Comparison of ENCODE assay signal across 1 cellular context in the genomic region with DNA sequence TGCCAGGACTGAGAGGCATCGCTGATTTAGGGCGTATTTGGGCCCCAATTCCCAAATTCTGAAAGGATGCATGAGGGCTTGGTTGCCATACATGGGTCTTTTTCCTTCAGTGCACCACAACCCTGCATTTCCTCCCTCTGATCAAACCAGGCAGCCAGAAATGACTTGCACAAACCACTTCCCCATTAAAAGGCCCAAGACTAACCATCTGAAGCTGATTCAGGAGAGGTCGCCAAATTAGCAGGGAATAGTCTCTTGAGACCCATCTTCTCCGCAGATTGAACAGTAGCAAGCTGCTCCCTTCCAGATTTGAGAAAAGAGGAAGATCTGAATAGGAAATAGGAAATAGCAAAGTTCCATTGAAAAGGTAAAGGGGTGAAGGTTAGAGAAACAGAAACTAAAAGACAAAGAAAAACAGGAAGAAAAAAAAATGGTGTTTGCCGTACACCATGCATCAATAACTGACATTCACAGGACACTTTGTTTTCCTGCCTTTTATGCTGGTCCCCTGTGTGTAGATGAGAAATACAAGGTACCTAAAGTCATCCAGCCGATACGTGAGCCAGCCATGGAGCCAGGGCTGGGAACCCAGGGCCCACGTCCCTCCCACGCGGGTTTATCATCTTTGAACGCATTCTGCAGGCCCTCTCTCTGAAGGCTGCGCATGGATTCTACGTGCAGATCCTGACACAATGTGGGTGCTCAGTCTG.
TF ChIP-seq lines count a peak whose summit lies in the region.

No MANE protein-coding gene starts in this region.

TF ChIP-seq in K562, 482 proteins besides CTCF, POLR2A, EP300 and RAD21 (continued from another document and continues in another):
- TF ChIP-seq, protein P1, sequence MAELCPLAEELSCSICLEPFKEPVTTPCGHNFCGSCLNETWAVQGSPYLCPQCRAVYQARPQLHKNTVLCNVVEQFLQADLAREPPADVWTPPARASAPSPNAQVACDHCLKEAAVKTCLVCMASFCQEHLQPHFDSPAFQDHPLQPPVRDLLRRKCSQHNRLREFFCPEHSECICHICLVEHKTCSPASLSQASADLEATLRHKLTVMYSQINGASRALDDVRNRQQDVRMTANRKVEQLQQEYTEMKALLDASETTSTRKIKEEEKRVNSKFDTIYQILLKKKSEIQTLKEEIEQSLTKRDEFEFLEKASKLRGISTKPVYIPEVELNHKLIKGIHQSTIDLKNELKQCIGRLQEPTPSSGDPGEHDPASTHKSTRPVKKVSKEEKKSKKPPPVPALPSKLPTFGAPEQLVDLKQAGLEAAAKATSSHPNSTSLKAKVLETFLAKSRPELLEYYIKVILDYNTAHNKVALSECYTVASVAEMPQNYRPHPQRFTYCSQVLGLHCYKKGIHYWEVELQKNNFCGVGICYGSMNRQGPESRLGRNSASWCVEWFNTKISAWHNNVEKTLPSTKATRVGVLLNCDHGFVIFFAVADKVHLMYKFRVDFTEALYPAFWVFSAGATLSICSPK (IDR thresholded peaks at IDR 0.05; ENCODE audit: borderline replicate concordance) = no peak
- TF ChIP-seq ZNF165 (CRISPR knock-in tag; IDR thresholded peaks at IDR 0.05; ENCODE audit: borderline replicate concordance) (no peak), RFX1 (IDR thresholded peaks at IDR 0.05) (no peak), MBD2 (IDR thresholded peaks at IDR 0.05; ENCODE audit: borderline replicate concordance, low read depth) (no peak), TCF7 (IDR thresholded peaks at IDR 0.05; ENCODE audit: borderline replicate concordance) (no peak), ZNF24 (IDR thresholded peaks at IDR 0.05) (no peak), ZNF766 (CRISPR knock-in tag; conservative IDR thresholded peaks at IDR 0.05) (peak; percentile 74), PHB2 (IDR thresholded peaks at IDR 0.05; ENCODE audit: low read depth) (no peak), IFI16 (CRISPR knock-in tag; IDR thresholded peaks at IDR 0.05) (no peak), STAG1 (CRISPR knock-in tag; IDR thresholded peaks at IDR 0.05; ENCODE audit: borderline replicate concordance) (no peak), TRIM28 (IDR thresholded peaks at IDR 0.05) (no peak), KAT7 (CRISPR knock-in tag; IDR thresholded peaks at IDR 0.05; ENCODE audit: borderline replicate concordance) (no peak), SRSF3 (IDR thresholded peaks at IDR 0.05; ENCODE audit: insufficient read depth, low read length) (no peak), ZNF830 (CRISPR knock-in tag; IDR thresholded peaks at IDR 0.05) (no peak), CBFA2T3 (IDR thresholded peaks at IDR 0.05) (0 out of 2 replicates have a peak, but pooled peaks have one; percentile 7), SP1 (CRISPR knock-in tag; IDR thresholded peaks at IDR 0.05) (no peak), NR3C1 (CRISPR knock-in tag; IDR thresholded peaks at IDR 0.05) (no peak), SAP30 (IDR thresholded peaks at IDR 0.05; ENCODE audit: borderline replicate concordance, insufficient read depth, low read depth, low read length, poor library complexity, severe bottlenecking) (no peak), MCM7 (IDR thresholded peaks at IDR 0.05) (no peak), ZNF354B (CRISPR knock-in tag; IDR thresholded peaks at IDR 0.05) (no peak)
- TF ChIP-seq, protein P2, sequence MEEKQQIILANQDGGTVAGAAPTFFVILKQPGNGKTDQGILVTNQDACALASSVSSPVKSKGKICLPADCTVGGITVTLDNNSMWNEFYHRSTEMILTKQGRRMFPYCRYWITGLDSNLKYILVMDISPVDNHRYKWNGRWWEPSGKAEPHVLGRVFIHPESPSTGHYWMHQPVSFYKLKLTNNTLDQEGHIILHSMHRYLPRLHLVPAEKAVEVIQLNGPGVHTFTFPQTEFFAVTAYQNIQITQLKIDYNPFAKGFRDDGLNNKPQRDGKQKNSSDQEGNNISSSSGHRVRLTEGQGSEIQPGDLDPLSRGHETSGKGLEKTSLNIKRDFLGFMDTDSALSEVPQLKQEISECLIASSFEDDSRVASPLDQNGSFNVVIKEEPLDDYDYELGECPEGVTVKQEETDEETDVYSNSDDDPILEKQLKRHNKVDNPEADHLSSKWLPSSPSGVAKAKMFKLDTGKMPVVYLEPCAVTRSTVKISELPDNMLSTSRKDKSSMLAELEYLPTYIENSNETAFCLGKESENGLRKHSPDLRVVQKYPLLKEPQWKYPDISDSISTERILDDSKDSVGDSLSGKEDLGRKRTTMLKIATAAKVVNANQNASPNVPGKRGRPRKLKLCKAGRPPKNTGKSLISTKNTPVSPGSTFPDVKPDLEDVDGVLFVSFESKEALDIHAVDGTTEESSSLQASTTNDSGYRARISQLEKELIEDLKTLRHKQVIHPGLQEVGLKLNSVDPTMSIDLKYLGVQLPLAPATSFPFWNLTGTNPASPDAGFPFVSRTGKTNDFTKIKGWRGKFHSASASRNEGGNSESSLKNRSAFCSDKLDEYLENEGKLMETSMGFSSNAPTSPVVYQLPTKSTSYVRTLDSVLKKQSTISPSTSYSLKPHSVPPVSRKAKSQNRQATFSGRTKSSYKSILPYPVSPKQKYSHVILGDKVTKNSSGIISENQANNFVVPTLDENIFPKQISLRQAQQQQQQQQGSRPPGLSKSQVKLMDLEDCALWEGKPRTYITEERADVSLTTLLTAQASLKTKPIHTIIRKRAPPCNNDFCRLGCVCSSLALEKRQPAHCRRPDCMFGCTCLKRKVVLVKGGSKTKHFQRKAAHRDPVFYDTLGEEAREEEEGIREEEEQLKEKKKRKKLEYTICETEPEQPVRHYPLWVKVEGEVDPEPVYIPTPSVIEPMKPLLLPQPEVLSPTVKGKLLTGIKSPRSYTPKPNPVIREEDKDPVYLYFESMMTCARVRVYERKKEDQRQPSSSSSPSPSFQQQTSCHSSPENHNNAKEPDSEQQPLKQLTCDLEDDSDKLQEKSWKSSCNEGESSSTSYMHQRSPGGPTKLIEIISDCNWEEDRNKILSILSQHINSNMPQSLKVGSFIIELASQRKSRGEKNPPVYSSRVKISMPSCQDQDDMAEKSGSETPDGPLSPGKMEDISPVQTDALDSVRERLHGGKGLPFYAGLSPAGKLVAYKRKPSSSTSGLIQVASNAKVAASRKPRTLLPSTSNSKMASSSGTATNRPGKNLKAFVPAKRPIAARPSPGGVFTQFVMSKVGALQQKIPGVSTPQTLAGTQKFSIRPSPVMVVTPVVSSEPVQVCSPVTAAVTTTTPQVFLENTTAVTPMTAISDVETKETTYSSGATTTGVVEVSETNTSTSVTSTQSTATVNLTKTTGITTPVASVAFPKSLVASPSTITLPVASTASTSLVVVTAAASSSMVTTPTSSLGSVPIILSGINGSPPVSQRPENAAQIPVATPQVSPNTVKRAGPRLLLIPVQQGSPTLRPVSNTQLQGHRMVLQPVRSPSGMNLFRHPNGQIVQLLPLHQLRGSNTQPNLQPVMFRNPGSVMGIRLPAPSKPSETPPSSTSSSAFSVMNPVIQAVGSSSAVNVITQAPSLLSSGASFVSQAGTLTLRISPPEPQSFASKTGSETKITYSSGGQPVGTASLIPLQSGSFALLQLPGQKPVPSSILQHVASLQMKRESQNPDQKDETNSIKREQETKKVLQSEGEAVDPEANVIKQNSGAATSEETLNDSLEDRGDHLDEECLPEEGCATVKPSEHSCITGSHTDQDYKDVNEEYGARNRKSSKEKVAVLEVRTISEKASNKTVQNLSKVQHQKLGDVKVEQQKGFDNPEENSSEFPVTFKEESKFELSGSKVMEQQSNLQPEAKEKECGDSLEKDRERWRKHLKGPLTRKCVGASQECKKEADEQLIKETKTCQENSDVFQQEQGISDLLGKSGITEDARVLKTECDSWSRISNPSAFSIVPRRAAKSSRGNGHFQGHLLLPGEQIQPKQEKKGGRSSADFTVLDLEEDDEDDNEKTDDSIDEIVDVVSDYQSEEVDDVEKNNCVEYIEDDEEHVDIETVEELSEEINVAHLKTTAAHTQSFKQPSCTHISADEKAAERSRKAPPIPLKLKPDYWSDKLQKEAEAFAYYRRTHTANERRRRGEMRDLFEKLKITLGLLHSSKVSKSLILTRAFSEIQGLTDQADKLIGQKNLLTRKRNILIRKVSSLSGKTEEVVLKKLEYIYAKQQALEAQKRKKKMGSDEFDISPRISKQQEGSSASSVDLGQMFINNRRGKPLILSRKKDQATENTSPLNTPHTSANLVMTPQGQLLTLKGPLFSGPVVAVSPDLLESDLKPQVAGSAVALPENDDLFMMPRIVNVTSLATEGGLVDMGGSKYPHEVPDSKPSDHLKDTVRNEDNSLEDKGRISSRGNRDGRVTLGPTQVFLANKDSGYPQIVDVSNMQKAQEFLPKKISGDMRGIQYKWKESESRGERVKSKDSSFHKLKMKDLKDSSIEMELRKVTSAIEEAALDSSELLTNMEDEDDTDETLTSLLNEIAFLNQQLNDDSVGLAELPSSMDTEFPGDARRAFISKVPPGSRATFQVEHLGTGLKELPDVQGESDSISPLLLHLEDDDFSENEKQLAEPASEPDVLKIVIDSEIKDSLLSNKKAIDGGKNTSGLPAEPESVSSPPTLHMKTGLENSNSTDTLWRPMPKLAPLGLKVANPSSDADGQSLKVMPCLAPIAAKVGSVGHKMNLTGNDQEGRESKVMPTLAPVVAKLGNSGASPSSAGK (IDR thresholded peaks at IDR 0.05) = peak; percentile 40
- TF ChIP-seq, protein P3, sequence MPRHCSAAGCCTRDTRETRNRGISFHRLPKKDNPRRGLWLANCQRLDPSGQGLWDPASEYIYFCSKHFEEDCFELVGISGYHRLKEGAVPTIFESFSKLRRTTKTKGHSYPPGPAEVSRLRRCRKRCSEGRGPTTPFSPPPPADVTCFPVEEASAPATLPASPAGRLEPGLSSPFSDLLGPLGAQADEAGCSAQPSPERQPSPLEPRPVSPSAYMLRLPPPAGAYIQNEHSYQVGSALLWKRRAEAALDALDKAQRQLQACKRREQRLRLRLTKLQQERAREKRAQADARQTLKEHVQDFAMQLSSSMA (CRISPR knock-in tag; IDR thresholded peaks at IDR 0.05) = no peak
- TF ChIP-seq, protein P4, sequence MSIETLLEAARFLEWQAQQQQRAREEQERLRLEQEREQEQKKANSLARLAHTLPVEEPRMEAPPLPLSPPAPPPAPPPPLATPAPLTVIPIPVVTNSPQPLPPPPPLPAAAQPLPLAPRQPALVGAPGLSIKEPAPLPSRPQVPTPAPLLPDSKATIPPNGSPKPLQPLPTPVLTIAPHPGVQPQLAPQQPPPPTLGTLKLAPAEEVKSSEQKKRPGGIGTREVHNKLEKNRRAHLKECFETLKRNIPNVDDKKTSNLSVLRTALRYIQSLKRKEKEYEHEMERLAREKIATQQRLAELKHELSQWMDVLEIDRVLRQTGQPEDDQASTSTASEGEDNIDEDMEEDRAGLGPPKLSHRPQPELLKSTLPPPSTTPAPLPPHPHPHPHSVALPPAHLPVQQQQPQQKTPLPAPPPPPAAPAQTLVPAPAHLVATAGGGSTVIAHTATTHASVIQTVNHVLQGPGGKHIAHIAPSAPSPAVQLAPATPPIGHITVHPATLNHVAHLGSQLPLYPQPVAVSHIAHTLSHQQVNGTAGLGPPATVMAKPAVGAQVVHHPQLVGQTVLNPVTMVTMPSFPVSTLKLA (conservative IDR thresholded peaks at IDR 0.05) = no peak
- TF ChIP-seq, protein P5, sequence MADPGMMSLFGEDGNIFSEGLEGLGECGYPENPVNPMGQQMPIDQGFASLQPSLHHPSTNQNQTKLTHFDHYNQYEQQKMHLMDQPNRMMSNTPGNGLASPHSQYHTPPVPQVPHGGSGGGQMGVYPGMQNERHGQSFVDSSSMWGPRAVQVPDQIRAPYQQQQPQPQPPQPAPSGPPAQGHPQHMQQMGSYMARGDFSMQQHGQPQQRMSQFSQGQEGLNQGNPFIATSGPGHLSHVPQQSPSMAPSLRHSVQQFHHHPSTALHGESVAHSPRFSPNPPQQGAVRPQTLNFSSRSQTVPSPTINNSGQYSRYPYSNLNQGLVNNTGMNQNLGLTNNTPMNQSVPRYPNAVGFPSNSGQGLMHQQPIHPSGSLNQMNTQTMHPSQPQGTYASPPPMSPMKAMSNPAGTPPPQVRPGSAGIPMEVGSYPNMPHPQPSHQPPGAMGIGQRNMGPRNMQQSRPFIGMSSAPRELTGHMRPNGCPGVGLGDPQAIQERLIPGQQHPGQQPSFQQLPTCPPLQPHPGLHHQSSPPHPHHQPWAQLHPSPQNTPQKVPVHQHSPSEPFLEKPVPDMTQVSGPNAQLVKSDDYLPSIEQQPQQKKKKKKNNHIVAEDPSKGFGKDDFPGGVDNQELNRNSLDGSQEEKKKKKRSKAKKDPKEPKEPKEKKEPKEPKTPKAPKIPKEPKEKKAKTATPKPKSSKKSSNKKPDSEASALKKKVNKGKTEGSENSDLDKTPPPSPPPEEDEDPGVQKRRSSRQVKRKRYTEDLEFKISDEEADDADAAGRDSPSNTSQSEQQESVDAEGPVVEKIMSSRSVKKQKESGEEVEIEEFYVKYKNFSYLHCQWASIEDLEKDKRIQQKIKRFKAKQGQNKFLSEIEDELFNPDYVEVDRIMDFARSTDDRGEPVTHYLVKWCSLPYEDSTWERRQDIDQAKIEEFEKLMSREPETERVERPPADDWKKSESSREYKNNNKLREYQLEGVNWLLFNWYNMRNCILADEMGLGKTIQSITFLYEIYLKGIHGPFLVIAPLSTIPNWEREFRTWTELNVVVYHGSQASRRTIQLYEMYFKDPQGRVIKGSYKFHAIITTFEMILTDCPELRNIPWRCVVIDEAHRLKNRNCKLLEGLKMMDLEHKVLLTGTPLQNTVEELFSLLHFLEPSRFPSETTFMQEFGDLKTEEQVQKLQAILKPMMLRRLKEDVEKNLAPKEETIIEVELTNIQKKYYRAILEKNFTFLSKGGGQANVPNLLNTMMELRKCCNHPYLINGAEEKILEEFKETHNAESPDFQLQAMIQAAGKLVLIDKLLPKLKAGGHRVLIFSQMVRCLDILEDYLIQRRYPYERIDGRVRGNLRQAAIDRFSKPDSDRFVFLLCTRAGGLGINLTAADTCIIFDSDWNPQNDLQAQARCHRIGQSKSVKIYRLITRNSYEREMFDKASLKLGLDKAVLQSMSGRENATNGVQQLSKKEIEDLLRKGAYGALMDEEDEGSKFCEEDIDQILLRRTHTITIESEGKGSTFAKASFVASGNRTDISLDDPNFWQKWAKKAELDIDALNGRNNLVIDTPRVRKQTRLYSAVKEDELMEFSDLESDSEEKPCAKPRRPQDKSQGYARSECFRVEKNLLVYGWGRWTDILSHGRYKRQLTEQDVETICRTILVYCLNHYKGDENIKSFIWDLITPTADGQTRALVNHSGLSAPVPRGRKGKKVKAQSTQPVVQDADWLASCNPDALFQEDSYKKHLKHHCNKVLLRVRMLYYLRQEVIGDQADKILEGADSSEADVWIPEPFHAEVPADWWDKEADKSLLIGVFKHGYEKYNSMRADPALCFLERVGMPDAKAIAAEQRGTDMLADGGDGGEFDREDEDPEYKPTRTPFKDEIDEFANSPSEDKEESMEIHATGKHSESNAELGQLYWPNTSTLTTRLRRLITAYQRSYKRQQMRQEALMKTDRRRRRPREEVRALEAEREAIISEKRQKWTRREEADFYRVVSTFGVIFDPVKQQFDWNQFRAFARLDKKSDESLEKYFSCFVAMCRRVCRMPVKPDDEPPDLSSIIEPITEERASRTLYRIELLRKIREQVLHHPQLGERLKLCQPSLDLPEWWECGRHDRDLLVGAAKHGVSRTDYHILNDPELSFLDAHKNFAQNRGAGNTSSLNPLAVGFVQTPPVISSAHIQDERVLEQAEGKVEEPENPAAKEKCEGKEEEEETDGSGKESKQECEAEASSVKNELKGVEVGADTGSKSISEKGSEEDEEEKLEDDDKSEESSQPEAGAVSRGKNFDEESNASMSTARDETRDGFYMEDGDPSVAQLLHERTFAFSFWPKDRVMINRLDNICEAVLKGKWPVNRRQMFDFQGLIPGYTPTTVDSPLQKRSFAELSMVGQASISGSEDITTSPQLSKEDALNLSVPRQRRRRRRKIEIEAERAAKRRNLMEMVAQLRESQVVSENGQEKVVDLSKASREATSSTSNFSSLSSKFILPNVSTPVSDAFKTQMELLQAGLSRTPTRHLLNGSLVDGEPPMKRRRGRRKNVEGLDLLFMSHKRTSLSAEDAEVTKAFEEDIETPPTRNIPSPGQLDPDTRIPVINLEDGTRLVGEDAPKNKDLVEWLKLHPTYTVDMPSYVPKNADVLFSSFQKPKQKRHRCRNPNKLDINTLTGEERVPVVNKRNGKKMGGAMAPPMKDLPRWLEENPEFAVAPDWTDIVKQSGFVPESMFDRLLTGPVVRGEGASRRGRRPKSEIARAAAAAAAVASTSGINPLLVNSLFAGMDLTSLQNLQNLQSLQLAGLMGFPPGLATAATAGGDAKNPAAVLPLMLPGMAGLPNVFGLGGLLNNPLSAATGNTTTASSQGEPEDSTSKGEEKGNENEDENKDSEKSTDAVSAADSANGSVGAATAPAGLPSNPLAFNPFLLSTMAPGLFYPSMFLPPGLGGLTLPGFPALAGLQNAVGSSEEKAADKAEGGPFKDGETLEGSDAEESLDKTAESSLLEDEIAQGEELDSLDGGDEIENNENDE (IDR thresholded peaks at IDR 0.05; ENCODE audit: low read depth, low read length) = no peak
